ENCODE assay signal across 21 cellular contexts in the genomic region with DNA sequence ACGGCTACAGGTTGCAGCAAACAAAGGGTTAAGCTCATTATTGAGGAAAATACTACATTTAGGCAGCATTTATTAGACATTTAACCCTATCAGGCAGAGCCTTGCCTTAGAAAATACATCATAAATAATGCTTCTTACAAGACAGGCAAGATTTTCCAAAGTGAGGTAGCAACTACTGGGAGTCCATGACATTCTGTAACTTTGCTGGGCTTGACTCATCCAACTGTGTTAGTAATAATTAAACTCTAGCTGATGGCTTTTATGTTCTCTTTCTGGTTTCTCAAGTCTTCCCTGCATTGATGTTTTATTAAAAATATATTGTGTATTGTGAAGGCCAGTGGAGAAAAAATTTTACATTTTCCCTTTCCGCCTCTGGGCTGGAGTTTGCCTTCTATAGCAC.
DNase-seq lines count a peak whose midpoint lies in the region; ATAC-seq and TF ChIP-seq lines count a peak whose summit lies in the region.
"Had no signal": no experiment of that assay in that cellular context is flagged by ENCODE, and none has a peak within 500 bp of the region (broad histone marks: within the 10 kb centered on the region; RNA-seq: fewer than 3 reads in every experiment).

No MANE protein-coding gene starts in this region.

- H4K20me1 ChIP-seq in Karpas-422 (ENCODE audit: insufficient read depth, low read depth, low read length), result no peaks in the 10 kb centered on the region

- intact Hi-C loops in right lobe of liver (cut with DNase I), result no loop called here

- H2AFZ ChIP-seq in Karpas-422 (ENCODE audit: low read length), result no peak overlapping the region

- peaks cover 3% of the 10 kb centered on the region for H3K4me1 Mint-ChIP-seq in endothelial cell (ENCODE audit: unreplicated experiment)

- WGBS in right lobe of liver (ENCODE audit: insufficient coverage, low coverage, low lambda C conversion rate, missing lambda C conversion rate), result 70% methylated on average over 2 of the region's 2 CpGs

- peak overlapping the region; percentile 66 to 89 (median 87) for H3K27ac ChIP-seq in right lobe of liver
- H3K27ac ChIP-seq in Karpas-422 (ENCODE audit: low read length), result no peak overlapping the region
- H3K27ac ChIP-seq: Peyer's patch, SJCRH30 had no signal

- H3K36me3 Mint-ChIP-seq in endothelial cell (ENCODE audit: low read depth, unreplicated experiment), result no peaks in the 10 kb centered on the region

- no peaks in the 10 kb centered on the region for H3K27me3 ChIP-seq in right lobe of liver
- H3K27me3 ChIP-seq in Karpas-422 (ENCODE audit: low read length), result no peaks in the 10 kb centered on the region
- H3K27me3 ChIP-seq: Peyer's patch had no signal

- no peaks in the 10 kb centered on the region for H3K9me3 Mint-ChIP-seq in endothelial cell (ENCODE audit: unreplicated experiment)
- H3K9me3 Mint-ChIP-seq: CD14-positive monocyte had no signal

- H3K27me3 Mint-ChIP-seq in endothelial cell (ENCODE audit: unreplicated experiment), result no peaks in the 10 kb centered on the region
- H3K27me3 Mint-ChIP-seq: B cell had no signal

- no peak for TF ChIP-seq POLR2A in right lobe of liver (IDR thresholded peaks at IDR 0.05)

- no peak overlapping the region for H3K4me3 Mint-ChIP-seq in endothelial cell (ENCODE audit: unreplicated experiment)
- H3K4me3 Mint-ChIP-seq: B cell, CD14-positive monocyte had no signal

- no peak overlapping the region for H3K9ac ChIP-seq in Karpas-422 (ENCODE audit: low read length)

- no peak overlapping the region for H3K27ac Mint-ChIP-seq in endothelial cell (ENCODE audit: unreplicated experiment)
- H3K27ac Mint-ChIP-seq: B cell, CD14-positive monocyte had no signal

- peaks cover 11% of the 10 kb centered on the region; the same call in 1 of the 2 replicates for H3K79me2 ChIP-seq in Karpas-422 (ENCODE audit: low read length)

- H3K36me3 ChIP-seq in right lobe of liver (no peaks in the 10 kb centered on the region), Karpas-422 (ENCODE audit: insufficient read depth, low read length) (no peaks in the 10 kb centered on the region)
- H3K36me3 ChIP-seq: Peyer's patch, SJCRH30 had no signal

- ATAC-seq in right lobe of liver, result peak in 2 of 4 donors; percentile 14 to 33
- ATAC-seq: GM12878, HCT116, K562 had no signal

- H3K4me2 ChIP-seq in Karpas-422 (ENCODE audit: low read depth, low read length, poor library complexity, severe bottlenecking), result no peak overlapping the region

- H3K9me3 ChIP-seq in right lobe of liver (no peaks in the 10 kb centered on the region), Karpas-422 (ENCODE audit: low read length) (no peaks in the 10 kb centered on the region)
- H3K9me3 ChIP-seq: Peyer's patch, SJCRH30 had no signal

- H3K4me3 ChIP-seq in epithelial cell of proximal tubule (ENCODE audit: low read depth, low read length) (no peak overlapping the region), right lobe of liver (peak overlapping the region in 1 of 3 donors; percentile 0), Karpas-422 (ENCODE audit: low read length) (no peak overlapping the region)
- H3K4me3 ChIP-seq: GM12878, K562, Peyer's patch, SJCRH30 had no signal

- peak; percentile 45 for DNase-seq in EH (ENCODE audit: low read depth)
- DNase-seq in M059J (ENCODE audit: low read depth), result peak; percentile 48
- peak; percentile 79 for DNase-seq in epithelial cell of proximal tubule (ENCODE audit: low read depth)
- no peak for DNase-seq in right lobe of liver
- DNase-seq in endothelial cell (ENCODE audit: low spot score), result no peak
- DNase-seq in Karpas-422, result no peak
- DNase-seq in NCI-H345 treated with DMSO at 0.1 percent for 48 hours (lab: John Stamatoyannopoulos, UW; ENCODE audit: unreplicated experiment), result no peak
- no peak for DNase-seq in COLO668 (lab: John Stamatoyannopoulos, UW; ENCODE audit: unreplicated experiment)
- DNase-seq: NCI-H1105, NCI-H146, NCI-H2029, NCI-H2227 treated with DMSO at 0.1 percent for 48 hours, NCI-H524, NCI-H82, Peyer's patch, SJCRH30 had no signal

- TF ChIP-seq CTCF in epithelial cell of proximal tubule (conservative IDR thresholded peaks at IDR 0.05; ENCODE audit: low read depth, low read length) (no peak), right lobe of liver (IDR thresholded peaks at IDR 0.05) (no peak), endothelial cell (IDR thresholded peaks at IDR 0.05; ENCODE audit: unreplicated experiment) (no peak)

- H3K9me2 ChIP-seq in Karpas-422 (replicated peaks; ENCODE audit: insufficient read depth, low read length), result no peaks in the 10 kb centered on the region

- H3K4me1 ChIP-seq in right lobe of liver (peaks cover 0 to 54% (median 15%) of the 10 kb centered on the region in 4 donors), Karpas-422 (ENCODE audit: low read length) (no peaks in the 10 kb centered on the region; the same call in 1 of the 2 replicates)
- H3K4me1 ChIP-seq: Peyer's patch, SJCRH30 had no signal

Comparison
In these comparisons a context has a peak if more than half of its experiments do, and no peak if none do; other contexts are left out.
1. DNase-seq: peak in EH (single experiment), M059J (single experiment) and epithelial cell of proximal tubule (single experiment); none in right lobe of liver (0 of 3), endothelial cell (single experiment), Karpas-422 (single experiment), NCI-H345 treated with DMSO at 0.1 percent for 48 hours (single experiment) and COLO668 (single experiment).